ENCODE assay signal across 1 cellular context in genomic region chr2:174621323-174621722, GRCh38.
TF ChIP-seq lines count a peak whose summit lies in the region.

No MANE protein-coding gene starts in this region.

TF ChIP-seq in K562, 482 proteins besides CTCF, POLR2A, EP300 and RAD21:
- TF ChIP-seq RFX7 (CRISPR knock-in tag; IDR thresholded peaks at IDR 0.05) = no peak
- TF ChIP-seq EGR1 (conservative IDR thresholded peaks at IDR 0.05) = peak; percentile 34; the same call in 1 of the 2 replicates
TF ChIP-seq in K562: peak in this region for 1.
